In genomic region chrX:11375614-11376119, GRCh38 we compare ENCODE assay signal across 21 cellular contexts.
DNase-seq lines count a peak whose midpoint lies in the region; ATAC-seq, FAIRE-seq and TF ChIP-seq lines count a peak whose summit lies in the region.
"Had no signal": no experiment of that assay in that cellular context is flagged by ENCODE, and none has a peak within 500 bp of the region (broad histone marks: within the 10 kb centered on the region; RNA-seq: fewer than 3 reads in every experiment).

No MANE protein-coding gene starts in this region.

- POLR2A ChIA-PET in PC-3 (lab: Charles Lee; ENCODE audit: unreplicated experiment): no interaction called here
- POLR2A ChIA-PET in K562 (lab: Yijun Ruan, JAX): interaction anchor here (0.6 to 0.7 kb wide), 2 partner anchors 10 to 62 kb away, joined by 3 to 4 read pairs; no protein-coding TSS in a partner anchor

- H3K9ac ChIP-seq in PC-3 (ENCODE audit: low read length) (peak overlapping the region; percentile 25; the same call in 1 of the 2 replicates), K562 (ENCODE audit: insufficient read depth in 1 of 2, low read depth in 2 of 2, low read length in 2 of 2) (peak overlapping the region in 1 of 2 experiments; percentile 64; a peak in 2 of 4 replicates)

- intact Hi-C loops in PC-3 (cut with micrococcal nuclease): loop anchor here (2.0 to 10.0 kb wide), 2 partner anchors 33 to 191 kb away; no protein-coding TSS in a partner anchor
- intact Hi-C loops in K562 (cut with micrococcal nuclease): loop anchor here (2.0 to 5.0 kb wide), 2 partner anchors 33 to 121 kb away; no protein-coding TSS in a partner anchor
- intact Hi-C loops in mucosa of descending colon (cut with DNase I, micrococcal nuclease): no loop called here

- BruUV-seq in PC-3 (replicated peaks; lab: Mats Ljungman, UMichigan) (no TSS peak), K562 (replicated peaks; lab: Mats Ljungman, UMichigan) (no TSS peak)

- no peaks in the 10 kb centered on the region for H3K27me3 ChIP-seq in DOHH2 (ENCODE audit: control insufficient read depth, low read length)
- H3K27me3 ChIP-seq in PC-3 (ENCODE audit: low read length): no peaks in the 10 kb centered on the region
- H3K27me3 ChIP-seq in K562 (ENCODE audit: control insufficient read depth in 2 of 2, insufficient read depth in 2 of 2, low read length in 2 of 2): no peaks in the 10 kb centered on the region

- H3K79me2 ChIP-seq in DOHH2 (ENCODE audit: control insufficient read depth, low read length) (no peaks in the 10 kb centered on the region), PC-3 (ENCODE audit: low read length) (no peaks in the 10 kb centered on the region), K562 (ENCODE audit: control insufficient read depth, insufficient read depth, low read length) (peaks cover 96% of the 10 kb centered on the region)

- TF ChIP-seq CTCF in DOHH2 (IDR thresholded peaks at IDR 0.05; ENCODE audit: low read depth, low read length, poor library complexity, severe bottlenecking) (no peak), PC-3 (conservative IDR thresholded peaks at IDR 0.05; ENCODE audit: low read depth, low read length) (no peak), K562 (IDR thresholded peaks at IDR 0.05 in 2 of 3, conservative IDR thresholded peaks at IDR 0.05 in 1 of 3; ENCODE audit: insufficient read depth in 2 of 3, low read depth in 1 of 3, low read length in 3 of 3) (no peak), mucosa of descending colon (IDR thresholded peaks at IDR 0.05) (no peak)

- TF ChIP-seq EP300 in K562 (IDR thresholded peaks at IDR 0.05; ENCODE audit: low read length): peak; percentile 95

- TF ChIP-seq POLR2A in K562 (conservative IDR thresholded peaks at IDR 0.05): no peak
- no peak for TF ChIP-seq POLR2A in GM12891 (IDR thresholded peaks at IDR 0.05; ENCODE audit: low read depth, low read length)

- 0 out of 2 replicates have a peak overlapping the region, but pooled peaks have one; percentile 8 for H3K4me2 ChIP-seq in DOHH2 (ENCODE audit: low read length)
- no peak overlapping the region for H3K4me2 ChIP-seq in PC-3 (ENCODE audit: low read length)
- H3K4me2 ChIP-seq in K562 (ENCODE audit: insufficient read depth, low read length): peak overlapping the region; percentile 45

- H3K4me3 ChIP-seq in DOHH2 (ENCODE audit: low read length) (no peak overlapping the region), PC-3 (ENCODE audit: low read length) (no peak overlapping the region), K562 (no peak overlapping the region), mucosa of descending colon (no peak overlapping the region)

- H3F3A ChIP-seq in DOHH2 (ENCODE audit: control insufficient read depth, insufficient read depth): no peaks in the 10 kb centered on the region
- no peaks in the 10 kb centered on the region for H3F3A ChIP-seq in PC-3 (ENCODE audit: low read length, unreplicated experiment)

- H3K36me3 ChIP-seq in DOHH2 (ENCODE audit: control insufficient read depth, low read length) (no peaks in the 10 kb centered on the region), PC-3 (ENCODE audit: low read depth, low read length) (no peaks in the 10 kb centered on the region), K562 (ENCODE audit: control insufficient read depth, insufficient read depth, low read length) (peaks cover 20% of the 10 kb centered on the region), mucosa of descending colon (ENCODE audit: low read depth) (no peaks in the 10 kb centered on the region)

- CTCF ChIA-PET in PC-3 (lab: Charles Lee): interaction anchor here (0.7 kb wide), 1 partner anchor 449 kb away, joined by 4 read pairs; no protein-coding TSS in a partner anchor
- CTCF ChIA-PET in K562 (lab: Yijun Ruan, JAX; ENCODE audit: low intra/inter-chr PET ratio): no interaction called here

- in situ Hi-C loops in K562 (cut with MboI) (loop anchor here (25.0 kb wide), 1 partner anchor 387 kb away; the partner anchor contains the start of gene MSL3), KBM-7 (cut with MboI; ENCODE audit: low pct_unique_long_range_greater_than_20kb, low sequenced_read_pairs) (no loop called here)

- H3K9me2 ChIP-seq in DOHH2 (replicated peaks; ENCODE audit: control insufficient read depth, low read length): no peaks in the 10 kb centered on the region
- H3K9me2 ChIP-seq in PC-3 (replicated peaks; ENCODE audit: low read length): no peaks in the 10 kb centered on the region

- ATAC-seq in PC-3 (no peak), K562 (peak; percentile 96), mucosa of descending colon (peak; percentile 20)
- ATAC-seq: SK-N-SH treated with all-trans-retinoic acid at 6 μM for 48 hours had no signal

- DNase-seq in PC-3 (no peak), K562 (ENCODE audit: extremely low read depth in 1 of 4, low spot score in 3 of 4) (peak; percentile 45 to 90 (median 58)), mucosa of descending colon (no peak), amygdala (lab: John Stamatoyannopoulos, UW) (no peak), GM12891 (ENCODE audit: insufficient read length, low spot score) (no peak), KBM-7 (no peak)
- DNase-seq: COR-L47, DMS153, EL, GOT3, NCI-H1417, NCI-H187, NCI-H2107, NCI-H226, NCI-H524, SIG-M5 had no signal

- no peak overlapping the region for H2AFZ ChIP-seq in PC-3 (ENCODE audit: low read length)
- H2AFZ ChIP-seq in K562 (ENCODE audit: low read depth, low read length): no peak overlapping the region

- H3K9me3 ChIP-seq in DOHH2 (ENCODE audit: control insufficient read depth, insufficient read depth, low read length) (no peaks in the 10 kb centered on the region), PC-3 (ENCODE audit: low read length) (no peaks in the 10 kb centered on the region), K562 (replicated peaks; ENCODE audit: control insufficient read depth, insufficient read depth, low read depth, low read length) (peaks cover 5% of the 10 kb centered on the region), mucosa of descending colon (no peaks in the 10 kb centered on the region)

- 0% methylated on average over 1 of the region's 1 CpG for WGBS in K562 (ENCODE audit: insufficient coverage, low coverage, missing lambda C conversion rate)

- H3K27ac ChIP-seq in DOHH2 (ENCODE audit: low read depth, low read length) (no peak overlapping the region), PC-3 (ENCODE audit: low read length) (peak overlapping the region; percentile 77), K562 (ENCODE audit: extremely low read depth, low read depth, low read length) (peak overlapping the region; percentile 91)
- H3K27ac ChIP-seq: RWPE1 had no signal

- no peaks in the 10 kb centered on the region for H3K9me1 ChIP-seq in K562 (ENCODE audit: control insufficient read depth, insufficient read depth, low read length)

- FAIRE-seq in K562 (lab: Jason Lieb, UNC) (peak; percentile 82), GM12891 (lab: Jason Lieb, UNC) (no peak)
- FAIRE-seq: GM12892, GM18507 had no signal

- H4K20me1 ChIP-seq in DOHH2 (ENCODE audit: control insufficient read depth, insufficient read depth, low read depth, low read length) (no peaks in the 10 kb centered on the region), PC-3 (ENCODE audit: low read length) (no peaks in the 10 kb centered on the region), K562 (replicated peaks; ENCODE audit: control insufficient read depth, insufficient read depth, low read length) (no peaks in the 10 kb centered on the region)

- TF ChIP-seq RAD21 in K562 (CRISPR knock-in tag; conservative IDR thresholded peaks at IDR 0.05 in 1 of 2, IDR thresholded peaks at IDR 0.05 in 1 of 2): no peak

- H3K4me1 ChIP-seq in DOHH2 (ENCODE audit: control insufficient read depth, low read length): peaks cover 11% of the 10 kb centered on the region
- peaks cover 38% of the 10 kb centered on the region for H3K4me1 ChIP-seq in PC-3 (ENCODE audit: insufficient read depth, low read length)
- peaks cover 8 to 41% of the 10 kb centered on the region in 2 experiments for H3K4me1 ChIP-seq in K562 (replicated peaks in 1 of 2; ENCODE audit: control insufficient read depth in 2 of 2, insufficient read depth in 2 of 2, low read length in 2 of 2)
- H3K4me1 ChIP-seq in mucosa of descending colon (ENCODE audit: low read depth): no peaks in the 10 kb centered on the region

TF ChIP-seq in K562, 482 proteins besides CTCF, POLR2A, EP300 and RAD21 (continues in another document):
- TF ChIP-seq ZNF449 (CRISPR knock-in tag; IDR thresholded peaks at IDR 0.05): no peak
- TF ChIP-seq CXXC5 (CRISPR knock-in tag; IDR thresholded peaks at IDR 0.05): peak; percentile 8; the same call in 1 of the 2 replicates

TF ChIP-seq in GM12891, 5 proteins besides CTCF, POLR2A, EP300 and RAD21:
- TF ChIP-seq SPI1 (IDR thresholded peaks at IDR 0.05; ENCODE audit: low read depth, low read length) (no peak), TAF1 (IDR thresholded peaks at IDR 0.05; ENCODE audit: low read depth, low read length) (no peak), POLR2AphosphoS5 (IDR thresholded peaks at IDR 0.05; ENCODE audit: low read depth, low read length) (no peak), POU2F2 (IDR thresholded peaks at IDR 0.05; ENCODE audit: low read depth, low read length) (no peak), PAX5 (IDR thresholded peaks at IDR 0.05; ENCODE audit: insufficient read depth, low read length, severe bottlenecking) (no peak)

Comparison
In these comparisons a context has a peak if more than half of its experiments do, and no peak if none do; other contexts are left out.
1. DNase-seq: peak in K562 (4 of 4); none in PC-3 (single experiment), mucosa of descending colon (0 of 3), amygdala (0 of 56), GM12891 (single experiment) and KBM-7 (single experiment).
2. intact Hi-C loops: an anchor here in PC-3 (2.0 to 10.0 kb wide) and K562 (2.0 to 5.0 kb wide); none called in mucosa of descending colon.